Comparison of ENCODE assay signal across 11 cellular contexts in the genomic region with DNA sequence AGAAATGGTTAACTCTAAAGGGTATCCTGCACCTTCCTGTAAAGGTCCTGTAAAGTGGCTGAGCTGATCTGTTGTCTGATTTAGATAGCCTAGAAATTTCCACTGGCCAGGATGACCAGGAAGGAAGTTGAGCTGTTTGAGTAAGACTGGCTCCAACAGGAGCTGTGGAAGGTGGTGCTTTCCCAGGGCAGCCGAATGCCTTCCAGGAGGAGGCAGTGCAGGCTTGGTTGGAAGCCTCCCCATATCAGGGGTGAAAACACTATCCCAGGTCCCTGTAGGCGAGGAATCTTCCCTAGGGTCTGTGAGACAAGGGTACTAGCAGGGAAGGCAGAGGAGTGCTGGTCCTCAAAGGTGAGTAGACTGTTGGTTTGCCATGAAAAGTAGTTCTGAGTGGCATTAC.
A peak's percentile ranks its signal among the peaks of the same experiment; 100 is the strongest.
DNase-seq lines count a peak whose midpoint lies in the region; ATAC-seq, FAIRE-seq and TF ChIP-seq lines count a peak whose summit lies in the region.
"Had no signal": no experiment of that assay in that cellular context is flagged by ENCODE, and none has a peak within 500 bp of the region (broad histone marks: within the 10 kb centered on the region; RNA-seq: fewer than 3 reads in every experiment).

No MANE protein-coding gene starts in this region.

- intact Hi-C loops in A673 (cut with micrococcal nuclease; ENCODE audit: unreplicated experiment) (no loop called here), left lung (cut with DNase I) (no loop called here)
- intact Hi-C loops in CD8-positive, alpha-beta T cell (cut with DNase I, micrococcal nuclease), result loop anchor here in 1 of 2 experiments (5.0 kb wide), 1 partner anchor 83 kb away; no protein-coding TSS in a partner anchor

- DNase-seq in A673 (ENCODE audit: low spot score) (peak; percentile 27), HEK293T (ENCODE audit: extremely low spot score) (peak; percentile 54), bronchial epithelial cell (ENCODE audit: low read depth) (peak; percentile 40), left lung (peak in 1 of 2 donors; percentile 38), NCI-H2107 treated with DMSO at 0.1 percent for 48 hours (lab: John Stamatoyannopoulos, UW; ENCODE audit: unreplicated experiment) (no peak)
- DNase-seq in CD8-positive, alpha-beta T cell, result no peak
- DNase-seq in activated CD4-positive, CD25-positive, alpha-beta regulatory T cell (lab: John Stamatoyannopoulos, UW), result no peak
- DNase-seq: activated naive CD8-positive, alpha-beta T cell treated with anti-CD3 and anti-CD28 coated beads, Interleukin-2, amount 50 U/mL, for 24 hours; DMS79 treated with DMSO at 0.1 percent for 48 hours; naive B cell had no signal

- no peak overlapping the region for H3K4me3 ChIP-seq in A673 (ENCODE audit: low read depth, low read length, poor library complexity, severe bottlenecking)
- no peak overlapping the region for H3K4me3 ChIP-seq in bronchial epithelial cell (ENCODE audit: low read depth, low read length)
- H3K4me3 ChIP-seq in left lung, result no peak overlapping the region
- H3K4me3 ChIP-seq in CD8-positive, alpha-beta T cell (ENCODE audit: low read depth, low read length), result no peak overlapping the region

- no TSS peak for BruUV-seq in A673 (replicated peaks; lab: Mats Ljungman, UMichigan)

- H3K9me3 Mint-ChIP-seq in CD8-positive, alpha-beta T cell, result no peaks in the 10 kb centered on the region
- H3K9me3 Mint-ChIP-seq: activated naive CD8-positive, alpha-beta T cell treated with anti-CD3 and anti-CD28 coated beads, Interleukin-2, amount 50 U/mL, for 24 hours; naive B cell had no signal

- no peak overlapping the region for H3K27ac Mint-ChIP-seq in CD8-positive, alpha-beta T cell
- H3K27ac Mint-ChIP-seq: activated naive CD8-positive, alpha-beta T cell treated with anti-CD3 and anti-CD28 coated beads, Interleukin-2, amount 50 U/mL, for 24 hours had no signal

- no peaks in the 10 kb centered on the region for H3K36me3 Mint-ChIP-seq in CD8-positive, alpha-beta T cell
- H3K36me3 Mint-ChIP-seq: naive B cell had no signal

- no peaks in the 10 kb centered on the region for H3K27me3 ChIP-seq in A673 (replicated peaks; ENCODE audit: insufficient read depth, low read depth, low read length, poor library complexity)
- no peaks in the 10 kb centered on the region for H3K27me3 ChIP-seq in bronchial epithelial cell (ENCODE audit: control insufficient read depth, insufficient read depth, low read length)
- no peaks in the 10 kb centered on the region for H3K27me3 ChIP-seq in left lung
- H3K27me3 ChIP-seq in CD8-positive, alpha-beta T cell (ENCODE audit: insufficient read depth, low read length), result no peaks in the 10 kb centered on the region

- peak; percentile 60 for TF ChIP-seq CTCF in A673 (conservative IDR thresholded peaks at IDR 0.05; ENCODE audit: low read depth, low read length)
- peak; percentile 51 for TF ChIP-seq CTCF in bronchial epithelial cell (IDR thresholded peaks at IDR 0.05; ENCODE audit: insufficient read depth, low read length, severe bottlenecking)
- no peak for TF ChIP-seq CTCF in left lung (IDR thresholded peaks at IDR 0.05)
- TF ChIP-seq CTCF in CD8-positive, alpha-beta T cell (IDR thresholded peaks at IDR 0.05), result no peak

- H3K4me1 ChIP-seq in A673 (ENCODE audit: insufficient read depth, low read length, poor library complexity, severe bottlenecking) (no peaks in the 10 kb centered on the region), left lung (peaks cover 0 to 8% of the 10 kb centered on the region in 2 donors)
- no peaks in the 10 kb centered on the region for H3K4me1 ChIP-seq in CD8-positive, alpha-beta T cell (ENCODE audit: insufficient read depth, low read length)

- POLR2A ChIA-PET in A673 (lab: Charles Lee; ENCODE audit: low non-redundant PET), result no interaction called here
- POLR2A ChIA-PET in HEK293T (lab: Yijun Ruan, JAX), result no interaction called here
- POLR2A ChIA-PET in CD8-positive, alpha-beta T cell (lab: Charles Lee), result no interaction called here

- H3K27me3 Mint-ChIP-seq in CD8-positive, alpha-beta T cell (ENCODE audit: low read depth), result no peaks in the 10 kb centered on the region
- H3K27me3 Mint-ChIP-seq: activated naive CD8-positive, alpha-beta T cell treated with anti-CD3 and anti-CD28 coated beads, Interleukin-2, amount 50 U/mL, for 24 hours had no signal

- ATAC-seq in left lung, result peak; percentile 78
- ATAC-seq in CD8-positive, alpha-beta T cell, result no peak
- ATAC-seq in HG02973 (IDR thresholded peaks at IDR 0.05; ENCODE audit: unreplicated experiment), result no peak
- ATAC-seq: activated naive CD8-positive, alpha-beta T cell treated with anti-CD3 and anti-CD28 coated beads, Interleukin-2, amount 50 U/mL, for 24 hours had no signal

- H3K9me3 ChIP-seq in A673 (ENCODE audit: low read depth, low read length, poor library complexity, severe bottlenecking) (no peaks in the 10 kb centered on the region), left lung (no peaks in the 10 kb centered on the region)
- H3K9me3 ChIP-seq in CD8-positive, alpha-beta T cell (ENCODE audit: low read length), result no peaks in the 10 kb centered on the region

- H3K27ac ChIP-seq in A673 (ENCODE audit: low read depth, low read length, poor library complexity, severe bottlenecking), result no peak overlapping the region
- H3K27ac ChIP-seq in left lung, result no peak overlapping the region
- H3K27ac ChIP-seq in CD8-positive, alpha-beta T cell (ENCODE audit: low read depth, low read length), result no peak overlapping the region

- FAIRE-seq in bronchial epithelial cell (lab: Jason Lieb, UNC), result no peak

- H3K4me1 Mint-ChIP-seq in CD8-positive, alpha-beta T cell (ENCODE audit: low read depth), result no peaks in the 10 kb centered on the region
- H3K4me1 Mint-ChIP-seq: activated naive CD8-positive, alpha-beta T cell treated with anti-CD3 and anti-CD28 coated beads, Interleukin-2, amount 50 U/mL, for 24 hours had no signal

- H3K36me3 ChIP-seq in A673 (ENCODE audit: insufficient read depth, low read length, poor library complexity, severe bottlenecking), result no peaks in the 10 kb centered on the region
- no peaks in the 10 kb centered on the region for H3K36me3 ChIP-seq in bronchial epithelial cell (ENCODE audit: control insufficient read depth, insufficient read depth, low read length)
- no peaks in the 10 kb centered on the region for H3K36me3 ChIP-seq in left lung
- no peaks in the 10 kb centered on the region for H3K36me3 ChIP-seq in CD8-positive, alpha-beta T cell (ENCODE audit: insufficient read depth, low read length)

- no peak overlapping the region for H3K4me3 Mint-ChIP-seq in CD8-positive, alpha-beta T cell
- H3K4me3 Mint-ChIP-seq: activated naive CD8-positive, alpha-beta T cell treated with anti-CD3 and anti-CD28 coated beads, Interleukin-2, amount 50 U/mL, for 24 hours; naive B cell had no signal

- CTCF ChIA-PET in A673 (lab: Charles Lee), result interaction anchor here (0.5 kb wide), 1 partner anchor 292 kb away, joined by 6 read pairs; no protein-coding TSS in a partner anchor
- CTCF ChIA-PET in HEK293T (lab: Yijun Ruan, JAX), result interaction anchor here (0.7 to 1.5 kb wide), 10 partner anchors 17 to 231 kb away, joined by 3 to 9 read pairs (median 4); partner anchors contain the start of gene LIX1
- CTCF ChIA-PET in CD8-positive, alpha-beta T cell (lab: Charles Lee), result interaction anchor here (1.2 kb wide), 1 partner anchor 17 kb away, joined by 3 read pairs; no protein-coding TSS in a partner anchor

TF ChIP-seq in HEK293T, 16 proteins besides CTCF, POLR2A, EP300 and RAD21:
- no peak for TF ChIP-seq FOXK2 (IDR thresholded peaks at IDR 0.05)
- TF ChIP-seq, protein P1, sequence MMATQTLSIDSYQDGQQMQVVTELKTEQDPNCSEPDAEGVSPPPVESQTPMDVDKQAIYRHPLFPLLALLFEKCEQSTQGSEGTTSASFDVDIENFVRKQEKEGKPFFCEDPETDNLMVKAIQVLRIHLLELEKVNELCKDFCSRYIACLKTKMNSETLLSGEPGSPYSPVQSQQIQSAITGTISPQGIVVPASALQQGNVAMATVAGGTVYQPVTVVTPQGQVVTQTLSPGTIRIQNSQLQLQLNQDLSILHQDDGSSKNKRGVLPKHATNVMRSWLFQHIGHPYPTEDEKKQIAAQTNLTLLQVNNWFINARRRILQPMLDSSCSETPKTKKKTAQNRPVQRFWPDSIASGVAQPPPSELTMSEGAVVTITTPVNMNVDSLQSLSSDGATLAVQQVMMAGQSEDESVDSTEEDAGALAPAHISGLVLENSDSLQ (IDR thresholded peaks at IDR 0.05), result no peak
- TF ChIP-seq NFRKB (IDR thresholded peaks at IDR 0.05), result no peak
- TF ChIP-seq LEF1 (IDR thresholded peaks at IDR 0.05; ENCODE audit: borderline replicate concordance), result no peak
- TF ChIP-seq TARDBP (IDR thresholded peaks at IDR 0.05), result no peak
- TF ChIP-seq CTBP1 (IDR thresholded peaks at IDR 0.05; ENCODE audit: borderline replicate concordance), result no peak
- TF ChIP-seq FOXM1 (IDR thresholded peaks at IDR 0.05; ENCODE audit: borderline replicate concordance), result no peak
- no peak for TF ChIP-seq BHLHE40 (IDR thresholded peaks at IDR 0.05; ENCODE audit: borderline replicate concordance)
- TF ChIP-seq SUZ12 (IDR thresholded peaks at IDR 0.05), result no peak
- TF ChIP-seq ELF4 (IDR thresholded peaks at IDR 0.05), result no peak
- no peak for TF ChIP-seq ARNT (IDR thresholded peaks at IDR 0.05)
- TF ChIP-seq HDGF (IDR thresholded peaks at IDR 0.05; ENCODE audit: borderline replicate concordance), result no peak
- TF ChIP-seq FOXA1 (IDR thresholded peaks at IDR 0.05), result no peak
- TF ChIP-seq L3MBTL2 (conservative IDR thresholded peaks at IDR 0.05), result no peak
- no peak for TF ChIP-seq ZNF384 (IDR thresholded peaks at IDR 0.05)
- no peak for TF ChIP-seq SP1 (IDR thresholded peaks at IDR 0.05)

Comparison
In these comparisons a context has a peak if more than half of its experiments do, and no peak if none do; other contexts are left out.
1. DNase-seq: peak in A673 (single experiment), HEK293T (single experiment) and bronchial epithelial cell (single experiment); none in CD8-positive, alpha-beta T cell (0 of 7), NCI-H2107 treated with DMSO at 0.1 percent for 48 hours (single experiment) and activated CD4-positive, CD25-positive, alpha-beta regulatory T cell (0 of 4).
2. CTCF ChIP-seq: peak in A673 (single experiment) and bronchial epithelial cell (single experiment); none in left lung (0 of 2) and CD8-positive, alpha-beta T cell (single experiment).